ENCODE assay signal across 14 cellular contexts in the genomic region with DNA sequence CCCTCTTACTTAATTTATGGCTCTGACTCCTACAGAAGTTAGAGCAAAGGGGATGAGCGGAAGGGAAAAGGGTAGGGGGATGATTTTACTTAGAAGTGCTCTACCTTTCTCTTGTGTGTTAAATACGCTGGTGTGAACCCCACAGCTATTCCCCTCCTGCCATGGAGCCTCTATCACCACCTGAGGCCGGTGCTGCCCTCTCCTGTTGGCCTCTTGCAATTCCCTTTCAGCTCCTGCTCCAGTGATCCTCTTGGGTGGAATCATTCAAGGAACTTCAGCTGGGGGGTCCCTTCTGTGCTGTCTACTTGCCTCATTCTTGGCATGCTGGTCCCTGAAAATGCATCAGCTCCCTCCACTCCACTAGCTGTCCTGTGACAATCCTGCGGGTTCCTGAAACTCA. TPM values are rescaled to one million over a fixed set of nuclear protein-coding genes. Genes with fewer than 3 reads are reported as not detected.
DNase-seq lines count a peak whose midpoint lies in the region; ATAC-seq and TF ChIP-seq lines count a peak whose summit lies in the region.
"Had no signal": no experiment of that assay in that cellular context is flagged by ENCODE, and none has a peak within 500 bp of the region (broad histone marks: within the 10 kb centered on the region; RNA-seq: fewer than 3 reads in every experiment).

No MANE protein-coding gene starts in this region.

- no peak overlapping the region for H3K27ac Mint-ChIP-seq in stimulated activated memory B cell treated with anti-CD40 and anti-IgM and Interleukin-4, amounts not matched to agents 10 μg/mL and 1 μg/mL and 100 μg/mL, for 72 hours
- H3K27ac Mint-ChIP-seq: activated T-helper 2 cell treated with anti-CD3 and anti-CD28 coated beads, Interferon-gamma antibody, Interleukin-2, Interleukin-4, amounts not matched to agents 10 μg/mL and 5 μg/mL and 100 μg/mL, durations not matched to agents 14 hours and 24 hours and 36 hours had no signal

- H3K9me3 ChIP-seq in gastroesophageal sphincter, result no peaks in the 10 kb centered on the region
- H3K9me3 ChIP-seq: colonic mucosa, upper lobe of left lung had no signal

- intact Hi-C loops in Right ventricle myocardium inferior (cut with DNase I), result no loop called here

- H3K27me3 Mint-ChIP-seq in stimulated activated memory B cell treated with anti-CD40 and anti-IgM and Interleukin-4, amounts not matched to agents 10 μg/mL and 1 μg/mL and 100 μg/mL, for 72 hours, result no peaks in the 10 kb centered on the region

- peaks cover under 1% of the 10 kb centered on the region for H3K9me3 Mint-ChIP-seq in stimulated activated memory B cell treated with anti-CD40 and anti-IgM and Interleukin-4, amounts not matched to agents 10 μg/mL and 1 μg/mL and 100 μg/mL, for 72 hours

- 15 to 37% methylated on average over 2 to 3 of the region's 4 CpGs for WGBS in gastroesophageal sphincter (ENCODE audit: low coverage in 1 of 2), 2 donors

- no peak for TF ChIP-seq CTCF in gastroesophageal sphincter (IDR thresholded peaks at IDR 0.05)

- no peak overlapping the region for H3K4me3 Mint-ChIP-seq in stimulated activated memory B cell treated with anti-CD40 and anti-IgM and Interleukin-4, amounts not matched to agents 10 μg/mL and 1 μg/mL and 100 μg/mL, for 72 hours

- peak; percentile 44 for ATAC-seq in GM18867 (IDR thresholded peaks at IDR 0.05; ENCODE audit: unreplicated experiment)
- ATAC-seq in stimulated activated memory B cell treated with anti-CD40 and anti-IgM and Interleukin-4, amounts not matched to agents 10 μg/mL and 1 μg/mL and 100 μg/mL, for 72 hours, result no peak
- ATAC-seq in gastroesophageal sphincter, result no peak
- ATAC-seq in Right ventricle myocardium inferior, result no peak

- no peaks in the 10 kb centered on the region for H3K36me3 Mint-ChIP-seq in stimulated activated memory B cell treated with anti-CD40 and anti-IgM and Interleukin-4, amounts not matched to agents 10 μg/mL and 1 μg/mL and 100 μg/mL, for 72 hours

- no peak overlapping the region for H3K27ac ChIP-seq in gastroesophageal sphincter
- H3K27ac ChIP-seq: colonic mucosa, upper lobe of left lung had no signal

- DNase-seq in AML-193 (lab: John Stamatoyannopoulos, UW) (peak; percentile 5 to 7), SHP77 treated with DMSO at 0.1 percent for 48 hours (lab: John Stamatoyannopoulos, UW) (peak; percentile 10), left kidney (ENCODE audit: low read depth, low spot score) (peak; percentile 15), Right ventricle myocardium inferior (ENCODE audit: missing footprints) (no peak)
- DNase-seq in activated CD8-positive, alpha-beta memory T cell treated with anti-CD3 and anti-CD28 coated beads, Interleukin-2, amount 50 U/mL, for 4 hours, result no peak
- DNase-seq: colonic mucosa, NCI-H2029, occipital lobe, T1000 had no signal

- TF ChIP-seq EP300 in gastroesophageal sphincter (IDR thresholded peaks at IDR 0.05), result no peak

- no peaks in the 10 kb centered on the region for H3K36me3 ChIP-seq in gastroesophageal sphincter
- H3K36me3 ChIP-seq: colonic mucosa, upper lobe of left lung had no signal

- no peaks in the 10 kb centered on the region for H3K4me1 Mint-ChIP-seq in stimulated activated memory B cell treated with anti-CD40 and anti-IgM and Interleukin-4, amounts not matched to agents 10 μg/mL and 1 μg/mL and 100 μg/mL, for 72 hours

- H3K4me3 ChIP-seq in gastroesophageal sphincter, result no peak overlapping the region
- H3K4me3 ChIP-seq: colonic mucosa, upper lobe of left lung had no signal

- TF ChIP-seq POLR2A in gastroesophageal sphincter (IDR thresholded peaks at IDR 0.05), result no peak

- H3K4me1 ChIP-seq in gastroesophageal sphincter, result no peaks in the 10 kb centered on the region
- H3K4me1 ChIP-seq: colonic mucosa, upper lobe of left lung had no signal

- H3K27me3 ChIP-seq in gastroesophageal sphincter, result no peaks in the 10 kb centered on the region
- H3K27me3 ChIP-seq: colonic mucosa, upper lobe of left lung had no signal

RNA-seq across cellular contexts. Expression of a gene that starts 41.8 kb away (rescaled TPM):
- total RNA-seq in gastroesophageal sphincter (1 to 10 TPM in 2 of 4 donors, under 1 TPM in 2; 0.40 to 3.0 (median 0.86) TPM), Right ventricle myocardium inferior (not detected)
- total RNA-seq: activated T-helper 2 cell treated with anti-CD3 and anti-CD28 coated beads, Interferon-gamma antibody, Interleukin-2, Interleukin-4, amounts not matched to agents 10 μg/mL and 5 μg/mL and 100 μg/mL, durations not matched to agents 14 hours and 24 hours and 36 hours had no signal

Comparison
In these comparisons a context has a peak if more than half of its experiments do, and no peak if none do; other contexts are left out.
1. DNase-seq: peak in AML-193 (2 of 2), SHP77 treated with DMSO at 0.1 percent for 48 hours (single experiment) and left kidney (single experiment); none in Right ventricle myocardium inferior (single experiment) and activated CD8-positive, alpha-beta memory T cell treated with anti-CD3 and anti-CD28 coated beads, Interleukin-2, amount 50 U/mL, for 4 hours (single experiment).